In genomic region chr3:106765342-106765741, GRCh38 we compare ENCODE assay signal across 12 cellular contexts.
DNase-seq lines count a peak whose midpoint lies in the region; ATAC-seq and TF ChIP-seq lines count a peak whose summit lies in the region.
"Had no signal": no experiment of that assay in that cellular context is flagged by ENCODE, and none has a peak within 500 bp of the region (broad histone marks: within the 10 kb centered on the region; RNA-seq: fewer than 3 reads in every experiment).

No MANE protein-coding gene starts in this region.

- H3K4me3 ChIP-seq in HEK293 (ENCODE audit: low read depth, low read length): no peak overlapping the region
- no peak overlapping the region for H3K4me3 ChIP-seq in SJSA1
- H3K4me3 ChIP-seq in BE2C (ENCODE audit: low read depth, low read length): no peak overlapping the region

- H3K27ac ChIP-seq in HEK293 (ENCODE audit: extremely low read depth, low read depth, low read length) (no peak overlapping the region), SJSA1 (peak overlapping the region; percentile 60)

- H3K27me3 ChIP-seq in SJSA1 (replicated peaks) (no peaks in the 10 kb centered on the region), BE2C (no peaks in the 10 kb centered on the region)

- POLR2A ChIA-PET in HEK293 (lab: Yijun Ruan, JAX): no interaction called here

- DNase-seq in SJSA1 (ENCODE audit: low read depth in 1 of 2, low spot score in 2 of 2) (peak; percentile 77 to 86), fibroblast of the conjunctiva (ENCODE audit: low read depth) (peak; percentile 13), stromal cell of bone marrow (ENCODE audit: low read depth) (peak; percentile 67), NCI-H2196 (lab: John Stamatoyannopoulos, UW; ENCODE audit: unreplicated experiment) (no peak), BE2C (no peak)
- DNase-seq: activated CD4-positive, alpha-beta T cell treated with anti-CD3 and anti-CD28 coated beads for 36 hours; central memory CD4-positive, alpha-beta T cell; foreskin melanocyte; NCI-H526; stimulated activated naive CD8-positive, alpha-beta T cell treated with anti-CD3 and anti-CD28 coated beads, Interleukin-15, Interleukin-2, amounts not matched to agents 100 U/mL and 50 U/mL, for 24 hours had no signal

- H3K9me3 ChIP-seq in HEK293 (ENCODE audit: control insufficient read depth, insufficient read depth, low read depth, low read length): no peaks in the 10 kb centered on the region
- no peaks in the 10 kb centered on the region for H3K9me3 ChIP-seq in SJSA1 (replicated peaks)
- no peaks in the 10 kb centered on the region for H3K9me3 ChIP-seq in BE2C

- H3K36me3 ChIP-seq in HEK293 (ENCODE audit: control insufficient read depth in 2 of 2, insufficient read depth in 1 of 2, low read length in 2 of 2): no peaks in the 10 kb centered on the region
- H3K36me3 ChIP-seq in SJSA1: no peaks in the 10 kb centered on the region
- no peaks in the 10 kb centered on the region for H3K36me3 ChIP-seq in BE2C

- TF ChIP-seq CTCF in HEK293 (tag by site-specific recombination; IDR thresholded peaks at IDR 0.05) (no peak), BE2C (IDR thresholded peaks at IDR 0.05; ENCODE audit: low read depth, low read length) (no peak)

- no peak for ATAC-seq in HG02938 (IDR thresholded peaks at IDR 0.05; ENCODE audit: unreplicated experiment)
- ATAC-seq: activated CD4-positive, alpha-beta T cell treated with anti-CD3 and anti-CD28 coated beads for 36 hours; stimulated activated naive CD8-positive, alpha-beta T cell treated with anti-CD3 and anti-CD28 coated beads, Interleukin-15, Interleukin-2, amounts not matched to agents 100 U/mL and 50 U/mL, for 24 hours had no signal

- H3K4me1 ChIP-seq in HEK293 (ENCODE audit: control insufficient read depth, insufficient read depth, low read length) (no peaks in the 10 kb centered on the region), SJSA1 (replicated peaks) (peaks cover 14% of the 10 kb centered on the region), BE2C (peaks cover 3% of the 10 kb centered on the region; the same call in 1 of the 2 replicates)

- CTCF ChIA-PET in HEK293 (lab: Yijun Ruan, JAX): no interaction called here

TF ChIP-seq in HEK293, 187 proteins besides CTCF, POLR2A, EP300 and RAD21:
- no peak for TF ChIP-seq ZNF830 (tag by site-specific recombination; IDR thresholded peaks at IDR 0.05; ENCODE audit: low read depth)
- no peak for TF ChIP-seq ZNF664 (tag by site-specific recombination; IDR thresholded peaks at IDR 0.05)
- TF ChIP-seq ZFHX2 (tag by site-specific recombination; conservative IDR thresholded peaks at IDR 0.05): peak; percentile 65; the same call in 1 of the 2 replicates
- no peak for TF ChIP-seq ZSCAN5A (tag by site-specific recombination; IDR thresholded peaks at IDR 0.05)
- TF ChIP-seq PBX3 (CRISPR knock-in tag; IDR thresholded peaks at IDR 0.05): no peak
- TF ChIP-seq ZNF416 (tag by site-specific recombination; IDR thresholded peaks at IDR 0.05): no peak
- no peak for TF ChIP-seq ZNF266 (tag by site-specific recombination; IDR thresholded peaks at IDR 0.05; ENCODE audit: low read depth)
- TF ChIP-seq WT1 (tag by site-specific recombination; IDR thresholded peaks at IDR 0.05): no peak
- TF ChIP-seq EGR2 (tag by site-specific recombination; IDR thresholded peaks at IDR 0.05; ENCODE audit: low read depth): peak; percentile 80
- TF ChIP-seq SP7 (tag by site-specific recombination; IDR thresholded peaks at IDR 0.05): peak; percentile 57
- TF ChIP-seq YY1 (tag by site-specific recombination; IDR thresholded peaks at IDR 0.05): no peak
- no peak for TF ChIP-seq ZNF248 (tag by site-specific recombination; IDR thresholded peaks at IDR 0.05)
- peak; percentile 26 for TF ChIP-seq SETDB1 (IDR thresholded peaks at IDR 0.05; ENCODE audit: insufficient read length, low read length)

Comparison
In these comparisons a context has a peak if more than half of its experiments do, and no peak if none do; other contexts are left out.
1. DNase-seq: peak in SJSA1 (2 of 2), fibroblast of the conjunctiva (single experiment) and stromal cell of bone marrow (single experiment); none in NCI-H2196 (single experiment) and BE2C (single experiment).